ENCODE assay signal across 7 cellular contexts in the genomic region with DNA sequence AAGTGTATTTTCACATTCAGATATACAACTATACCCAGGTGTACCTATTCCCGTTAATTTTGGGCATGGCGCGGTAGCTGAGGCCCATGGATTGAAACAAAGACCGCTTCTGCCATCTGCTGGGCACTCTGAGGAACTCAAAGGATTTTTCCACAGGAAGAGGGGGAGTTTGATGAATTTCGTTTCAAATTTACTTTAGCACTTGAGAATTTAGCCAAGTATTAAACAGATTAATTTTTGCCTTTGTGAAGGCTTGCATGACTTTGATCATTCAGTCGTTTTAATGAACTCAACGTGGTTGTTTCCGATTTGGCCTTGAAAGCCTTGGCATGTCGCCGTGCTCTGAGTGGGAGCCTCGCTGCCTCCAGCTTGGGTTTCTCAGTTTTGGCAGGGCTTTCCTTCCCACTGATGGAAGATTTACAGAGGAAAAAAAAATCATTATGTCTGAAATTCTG.
DNase-seq lines count a peak whose midpoint lies in the region; ATAC-seq and TF ChIP-seq lines count a peak whose summit lies in the region.

No MANE protein-coding gene starts in this region.

- H3K36me3 ChIP-seq in Loucy (ENCODE audit: insufficient read depth, low read length) = no peaks in the 10 kb centered on the region
- H3K36me3 ChIP-seq in iPS-18a (ENCODE audit: control insufficient read depth, low read depth, low read length) = no peaks in the 10 kb centered on the region
- no peaks in the 10 kb centered on the region for H3K36me3 ChIP-seq in skeletal muscle tissue (ENCODE audit: control insufficient read depth in 3 of 3, insufficient read depth in 3 of 3, low read length in 3 of 3)

- ATAC-seq in GM18519 (IDR thresholded peaks at IDR 0.05; ENCODE audit: low FRiP score, unreplicated experiment) = no peak

- peak overlapping the region; percentile 21 for H3K4me2 ChIP-seq in Loucy (ENCODE audit: low read depth, low read length, poor library complexity, severe bottlenecking)

- peak overlapping the region; percentile 74 for H3K4me3 Mint-ChIP-seq in MCF 10A (ENCODE audit: unreplicated experiment)

- H4K20me1 ChIP-seq in Loucy (ENCODE audit: insufficient read depth, low read length, poor library complexity, severe bottlenecking) = no peaks in the 10 kb centered on the region

- no peaks in the 10 kb centered on the region for H3K27me3 Mint-ChIP-seq in MCF 10A (ENCODE audit: insufficient read depth, unreplicated experiment)

- intact Hi-C loops in MCF 10A (cut with micrococcal nuclease) = loop anchor here (1.0 to 10.0 kb wide), 6 partner anchors 251 to 1521 kb away; no protein-coding TSS in a partner anchor

- no peaks in the 10 kb centered on the region for H3F3A ChIP-seq in Loucy (ENCODE audit: low read depth)

- no TSS peak for BruUV-seq in MCF 10A (replicated peaks; lab: Mats Ljungman, UMichigan)

- H3K27ac ChIP-seq in iPS-18a (ENCODE audit: low read length) (no peak overlapping the region), skeletal muscle tissue (ENCODE audit: low read depth, low read length) (no peak overlapping the region)

- H3K4me1 Mint-ChIP-seq in MCF 10A (ENCODE audit: insufficient read depth, unreplicated experiment) = no peaks in the 10 kb centered on the region

- H3K9me3 Mint-ChIP-seq in MCF 10A (ENCODE audit: unreplicated experiment) = peaks cover 20% of the 10 kb centered on the region

- H3K9me2 ChIP-seq in Loucy (replicated peaks; ENCODE audit: low read depth, low read length) = no peaks in the 10 kb centered on the region

- H3K9me3 ChIP-seq in Loucy (ENCODE audit: insufficient read depth, low read depth, low read length) = no peaks in the 10 kb centered on the region; the same call in 1 of the 2 replicates
- H3K9me3 ChIP-seq in iPS-18a (ENCODE audit: control insufficient read depth, low read depth, low read length) = no peaks in the 10 kb centered on the region
- H3K9me3 ChIP-seq in skeletal muscle tissue (ENCODE audit: control insufficient read depth in 3 of 3, low read length in 3 of 3) = no peaks in the 10 kb centered on the region

- peak overlapping the region; percentile 63 for H3K27ac Mint-ChIP-seq in MCF 10A (ENCODE audit: low read depth, unreplicated experiment)

- TF ChIP-seq CTCF in GM10266 (IDR thresholded peaks at IDR 0.05; ENCODE audit: control insufficient read depth, insufficient read depth, low read depth, missing control alignments) (peak; percentile 76), Loucy (conservative IDR thresholded peaks at IDR 0.05; ENCODE audit: low read length) (peak; percentile 92), MCF 10A (IDR thresholded peaks at IDR 0.05; ENCODE audit: unreplicated experiment) (peak; percentile 68)

- no peaks in the 10 kb centered on the region for H3K79me2 ChIP-seq in Loucy (ENCODE audit: insufficient read depth, low read length)

- no peaks in the 10 kb centered on the region for H3K4me1 ChIP-seq in Loucy (ENCODE audit: insufficient read depth, low read length, poor library complexity, severe bottlenecking)
- H3K4me1 ChIP-seq in iPS-18a (ENCODE audit: control insufficient read depth, low read depth, low read length) = no peaks in the 10 kb centered on the region
- H3K4me1 ChIP-seq in skeletal muscle tissue (ENCODE audit: control insufficient read depth in 3 of 3, insufficient read depth in 3 of 3, low read length in 3 of 3) = peaks cover 0 to 8% (median 4%) of the 10 kb centered on the region in 3 donors

- H2AFZ ChIP-seq in Loucy (ENCODE audit: low read length) = no peak overlapping the region

- peak; percentile 45 for DNase-seq in GM10266 (ENCODE audit: extremely low spot score)
- peak; percentile 4 for DNase-seq in T follicular helper cell (ENCODE audit: low read depth)
- DNase-seq in MCF 10A (ENCODE audit: unreplicated experiment) = peak; percentile 66

- H3K27me3 ChIP-seq in Loucy (ENCODE audit: insufficient read depth, low read length, poor library complexity, severe bottlenecking) (no peaks in the 10 kb centered on the region), iPS-18a (ENCODE audit: control insufficient read depth, insufficient read depth, low read length) (no peaks in the 10 kb centered on the region), skeletal muscle tissue (ENCODE audit: control insufficient read depth in 3 of 3, insufficient read depth in 3 of 3, low read length in 3 of 3) (no peaks in the 10 kb centered on the region)

- H3K36me3 Mint-ChIP-seq in MCF 10A (ENCODE audit: insufficient read depth, unreplicated experiment) = no peaks in the 10 kb centered on the region

- H3K9ac ChIP-seq in Loucy (ENCODE audit: low read depth, low read length, poor library complexity, severe bottlenecking) (no peak overlapping the region), iPS-18a (ENCODE audit: low read length) (no peak overlapping the region), skeletal muscle tissue (ENCODE audit: low read depth in 1 of 3, low read length in 3 of 3) (peak overlapping the region in 1 of 3 donors; percentile 28)

- peak overlapping the region; percentile 22 for H3K4me3 ChIP-seq in Loucy (ENCODE audit: low read length, poor library complexity, severe bottlenecking)
- H3K4me3 ChIP-seq in iPS-18a (ENCODE audit: low read length) = peak overlapping the region; percentile 28
- peak overlapping the region; percentile 64 to 70 (median 64) for H3K4me3 ChIP-seq in skeletal muscle tissue (ENCODE audit: low read length in 3 of 3)

- CTCF ChIA-PET in MCF 10A (lab: Yijun Ruan, JAX) = interaction anchor here (0.5 to 4.9 kb wide), 18 partner anchors 11 to 1886 kb away, joined by 3 to 46 read pairs (median 4); no protein-coding TSS in a partner anchor

- POLR2A ChIA-PET in MCF 10A (lab: Yijun Ruan, JAX) = interaction anchor here (0.7 kb wide), 1 partner anchor 1538 kb away, joined by 3 read pairs; no protein-coding TSS in a partner anchor

Comparison
In these comparisons a context has a peak if more than half of its experiments do, and no peak if none do; other contexts are left out.
1. DNase-seq: peak in every context shown above with its lines; median percentile 66 in MCF 10A; 45 in GM10266; 4 in T follicular helper cell.